ENCODE assay signal across 1 cellular context in the genomic region with DNA sequence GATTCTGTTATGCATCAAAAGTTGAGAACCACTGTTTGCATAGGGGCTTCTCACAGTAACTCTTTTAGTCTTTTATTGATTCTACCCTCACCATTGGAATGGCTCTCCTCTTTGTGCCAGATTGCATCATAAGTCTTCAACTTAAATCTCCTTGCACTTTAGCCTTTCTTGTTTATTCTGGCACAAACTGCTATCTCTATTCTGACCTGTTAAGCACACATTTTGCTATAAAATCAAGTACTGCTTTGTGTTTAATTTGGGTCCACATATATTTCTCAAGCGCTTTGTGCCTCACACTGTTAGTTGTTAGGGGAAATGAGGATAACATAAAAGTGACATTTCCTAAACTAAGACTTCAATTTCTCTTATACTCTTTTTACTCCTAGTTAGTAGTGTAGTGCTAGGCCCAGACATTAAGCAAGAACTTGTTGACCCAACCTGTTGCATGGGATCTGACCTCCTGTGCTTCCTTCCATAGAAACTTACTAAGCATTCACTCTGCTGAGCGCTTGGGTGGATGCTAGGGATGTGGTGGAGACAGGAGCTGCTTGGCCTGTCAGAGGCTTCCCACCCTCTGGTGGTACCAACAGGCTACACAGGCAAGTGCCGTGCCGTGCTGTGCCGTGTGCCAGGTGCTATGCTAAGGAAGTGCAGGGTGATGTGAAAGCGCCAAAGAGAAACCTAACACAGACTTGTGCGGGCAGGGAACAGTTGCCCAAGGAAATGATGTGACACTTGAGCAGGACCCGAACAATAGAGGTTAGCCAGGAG.
A peak's percentile ranks its signal among the peaks of the same experiment; 100 is the strongest.
TF ChIP-seq lines count a peak whose summit lies in the region.

No MANE protein-coding gene starts in this region.

TF ChIP-seq in HepG2, 621 proteins besides CTCF, POLR2A, EP300 and RAD21 (continued from another document and continues in another):
- TF ChIP-seq, protein P1, sequence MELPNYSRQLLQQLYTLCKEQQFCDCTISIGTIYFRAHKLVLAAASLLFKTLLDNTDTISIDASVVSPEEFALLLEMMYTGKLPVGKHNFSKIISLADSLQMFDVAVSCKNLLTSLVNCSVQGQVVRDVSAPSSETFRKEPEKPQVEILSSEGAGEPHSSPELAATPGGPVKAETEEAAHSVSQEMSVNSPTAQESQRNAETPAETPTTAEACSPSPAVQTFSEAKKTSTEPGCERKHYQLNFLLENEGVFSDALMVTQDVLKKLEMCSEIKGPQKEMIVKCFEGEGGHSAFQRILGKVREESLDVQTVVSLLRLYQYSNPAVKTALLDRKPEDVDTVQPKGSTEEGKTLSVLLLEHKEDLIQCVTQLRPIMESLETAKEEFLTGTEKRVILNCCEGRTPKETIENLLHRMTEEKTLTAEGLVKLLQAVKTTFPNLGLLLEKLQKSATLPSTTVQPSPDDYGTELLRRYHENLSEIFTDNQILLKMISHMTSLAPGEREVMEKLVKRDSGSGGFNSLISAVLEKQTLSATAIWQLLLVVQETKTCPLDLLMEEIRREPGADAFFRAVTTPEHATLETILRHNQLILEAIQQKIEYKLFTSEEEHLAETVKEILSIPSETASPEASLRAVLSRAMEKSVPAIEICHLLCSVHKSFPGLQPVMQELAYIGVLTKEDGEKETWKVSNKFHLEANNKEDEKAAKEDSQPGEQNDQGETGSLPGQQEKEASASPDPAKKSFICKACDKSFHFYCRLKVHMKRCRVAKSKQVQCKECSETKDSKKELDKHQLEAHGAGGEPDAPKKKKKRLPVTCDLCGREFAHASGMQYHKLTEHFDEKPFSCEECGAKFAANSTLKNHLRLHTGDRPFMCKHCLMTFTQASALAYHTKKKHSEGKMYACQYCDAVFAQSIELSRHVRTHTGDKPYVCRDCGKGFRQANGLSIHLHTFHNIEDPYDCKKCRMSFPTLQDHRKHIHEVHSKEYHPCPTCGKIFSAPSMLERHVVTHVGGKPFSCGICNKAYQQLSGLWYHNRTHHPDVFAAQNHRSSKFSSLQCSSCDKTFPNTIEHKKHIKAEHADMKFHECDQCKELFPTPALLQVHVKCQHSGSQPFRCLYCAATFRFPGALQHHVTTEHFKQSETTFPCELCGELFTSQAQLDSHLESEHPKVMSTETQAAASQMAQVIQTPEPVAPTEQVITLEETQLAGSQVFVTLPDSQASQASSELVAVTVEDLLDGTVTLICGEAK (IDR thresholded peaks at IDR 0.05), result no peak
- TF ChIP-seq, protein P1 (CRISPR knock-in tag; IDR thresholded peaks at IDR 0.05), result no peak; the same call in 1 of the 2 replicates
- TF ChIP-seq ZNF557 (CRISPR knock-in tag; IDR thresholded peaks at IDR 0.05) (0 out of 2 replicates have a peak, but pooled peaks have one; percentile 35), ZNF761 (CRISPR knock-in tag; conservative IDR thresholded peaks at IDR 0.05) (no peak), ONECUT2 (CRISPR knock-in tag; IDR thresholded peaks at IDR 0.05) (peak; percentile 96), ARHGAP35 (CRISPR knock-in tag; IDR thresholded peaks at IDR 0.05; ENCODE audit: borderline replicate concordance) (no peak), ZNF569 (CRISPR knock-in tag; IDR thresholded peaks at IDR 0.05; ENCODE audit: borderline replicate concordance) (no peak), ZNF17 (CRISPR knock-in tag; IDR thresholded peaks at IDR 0.05) (no peak), JUNB (CRISPR knock-in tag; IDR thresholded peaks at IDR 0.05; ENCODE audit: borderline replicate concordance) (peak; percentile 68; the same call in 1 of the 2 replicates), GZF1 (CRISPR knock-in tag; IDR thresholded peaks at IDR 0.05) (no peak), GATAD1 (CRISPR knock-in tag; IDR thresholded peaks at IDR 0.05) (peak; percentile 35; the same call in 1 of the 2 replicates), ZNF256 (CRISPR knock-in tag; conservative IDR thresholded peaks at IDR 0.05) (no peak), STAT5B (CRISPR knock-in tag; IDR thresholded peaks at IDR 0.05) (no peak), ZNF674 (CRISPR knock-in tag; IDR thresholded peaks at IDR 0.05; ENCODE audit: low read depth) (no peak), FIP1L1 (IDR thresholded peaks at IDR 0.05; ENCODE audit: borderline replicate concordance, insufficient read depth, low read depth, low read length) (no peak), FOXP1 (IDR thresholded peaks at IDR 0.05) (peak; percentile 44; the same call in 1 of the 2 replicates), FOXP1 (CRISPR knock-in tag; IDR thresholded peaks at IDR 0.05) (peak; percentile 75), YEATS4 (CRISPR knock-in tag; IDR thresholded peaks at IDR 0.05; ENCODE audit: borderline replicate concordance) (no peak; the same call in 1 of the 2 replicates), FOSL2 (CRISPR knock-in tag; IDR thresholded peaks at IDR 0.05) (no peak; the same call in 1 of the 2 replicates), ZNF549 (CRISPR knock-in tag; IDR thresholded peaks at IDR 0.05) (no peak), AHR (CRISPR knock-in tag; IDR thresholded peaks at IDR 0.05) (peak; percentile 57; the same call in 1 of the 2 replicates), ZNF773 (CRISPR knock-in tag; IDR thresholded peaks at IDR 0.05; ENCODE audit: borderline replicate concordance) (no peak), ZNF7 (CRISPR knock-in tag; IDR thresholded peaks at IDR 0.05) (no peak)
- TF ChIP-seq, protein P2, sequence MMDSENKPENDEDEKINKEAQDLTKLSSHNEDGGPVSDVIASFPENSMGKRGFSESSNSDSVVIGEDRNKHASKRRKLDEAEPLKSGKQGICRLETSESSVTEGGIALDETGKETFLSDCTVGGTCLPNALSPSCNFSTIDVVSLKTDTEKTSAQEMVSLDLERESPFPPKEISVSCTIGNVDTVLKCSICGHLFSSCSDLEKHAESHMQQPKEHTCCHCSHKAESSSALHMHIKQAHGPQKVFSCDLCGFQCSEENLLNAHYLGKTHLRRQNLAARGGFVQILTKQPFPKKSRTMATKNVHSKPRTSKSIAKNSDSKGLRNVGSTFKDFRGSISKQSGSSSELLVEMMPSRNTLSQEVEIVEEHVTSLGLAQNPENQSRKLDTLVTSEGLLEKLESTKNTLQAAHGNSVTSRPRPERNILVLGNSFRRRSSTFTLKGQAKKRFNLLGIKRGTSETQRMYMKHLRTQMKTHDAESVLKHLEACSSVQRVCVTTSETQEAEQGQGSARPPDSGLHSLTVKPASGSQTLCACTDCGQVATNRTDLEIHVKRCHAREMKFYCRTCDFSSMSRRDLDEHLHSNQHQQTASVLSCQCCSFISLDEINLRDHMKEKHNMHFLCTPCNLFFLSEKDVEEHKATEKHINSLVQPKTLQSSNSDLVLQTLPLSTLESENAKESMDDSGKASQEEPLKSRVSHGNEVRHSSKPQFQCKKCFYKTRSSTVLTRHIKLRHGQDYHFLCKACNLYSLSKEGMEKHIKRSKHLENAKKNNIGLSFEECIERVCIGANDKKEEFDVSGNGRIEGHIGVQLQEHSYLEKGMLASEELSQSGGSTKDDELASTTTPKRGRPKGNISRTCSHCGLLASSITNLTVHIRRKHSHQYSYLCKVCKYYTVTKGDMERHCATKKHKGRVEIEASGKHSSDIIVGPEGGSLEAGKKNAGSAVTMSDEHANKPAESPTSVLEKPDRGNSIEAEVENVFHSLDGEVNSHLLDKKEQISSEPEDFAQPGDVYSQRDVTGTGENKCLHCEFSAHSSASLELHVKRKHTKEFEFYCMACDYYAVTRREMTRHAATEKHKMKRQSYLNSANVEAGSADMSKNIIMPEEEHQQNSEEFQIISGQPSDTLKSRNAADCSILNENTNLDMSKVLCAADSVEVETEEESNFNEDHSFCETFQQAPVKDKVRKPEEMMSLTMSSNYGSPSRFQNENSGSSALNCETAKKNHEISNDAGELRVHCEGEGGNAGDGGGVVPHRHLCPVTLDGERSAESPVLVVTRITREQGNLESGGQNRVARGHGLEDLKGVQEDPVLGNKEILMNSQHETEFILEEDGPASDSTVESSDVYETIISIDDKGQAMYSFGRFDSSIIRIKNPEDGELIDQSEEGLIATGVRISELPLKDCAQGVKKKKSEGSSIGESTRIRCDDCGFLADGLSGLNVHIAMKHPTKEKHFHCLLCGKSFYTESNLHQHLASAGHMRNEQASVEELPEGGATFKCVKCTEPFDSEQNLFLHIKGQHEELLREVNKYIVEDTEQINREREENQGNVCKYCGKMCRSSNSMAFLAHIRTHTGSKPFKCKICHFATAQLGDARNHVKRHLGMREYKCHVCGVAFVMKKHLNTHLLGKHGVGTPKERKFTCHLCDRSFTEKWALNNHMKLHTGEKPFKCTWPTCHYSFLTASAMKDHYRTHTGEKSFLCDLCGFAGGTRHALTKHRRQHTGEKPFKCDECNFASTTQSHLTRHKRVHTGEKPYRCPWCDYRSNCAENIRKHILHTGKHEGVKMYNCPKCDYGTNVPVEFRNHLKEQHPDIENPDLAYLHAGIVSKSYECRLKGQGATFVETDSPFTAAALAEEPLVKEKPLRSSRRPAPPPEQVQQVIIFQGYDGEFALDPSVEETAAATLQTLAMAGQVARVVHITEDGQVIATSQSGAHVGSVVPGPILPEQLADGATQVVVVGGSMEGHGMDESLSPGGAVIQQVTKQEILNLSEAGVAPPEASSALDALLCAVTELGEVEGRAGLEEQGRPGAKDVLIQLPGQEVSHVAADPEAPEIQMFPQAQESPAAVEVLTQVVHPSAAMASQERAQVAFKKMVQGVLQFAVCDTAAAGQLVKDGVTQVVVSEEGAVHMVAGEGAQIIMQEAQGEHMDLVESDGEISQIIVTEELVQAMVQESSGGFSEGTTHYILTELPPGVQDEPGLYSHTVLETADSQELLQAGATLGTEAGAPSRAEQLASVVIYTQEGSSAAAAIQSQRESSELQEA (CRISPR knock-in tag; IDR thresholded peaks at IDR 0.05; ENCODE audit: not compliant biosample characterization), result no peak
- TF ChIP-seq, protein P3, sequence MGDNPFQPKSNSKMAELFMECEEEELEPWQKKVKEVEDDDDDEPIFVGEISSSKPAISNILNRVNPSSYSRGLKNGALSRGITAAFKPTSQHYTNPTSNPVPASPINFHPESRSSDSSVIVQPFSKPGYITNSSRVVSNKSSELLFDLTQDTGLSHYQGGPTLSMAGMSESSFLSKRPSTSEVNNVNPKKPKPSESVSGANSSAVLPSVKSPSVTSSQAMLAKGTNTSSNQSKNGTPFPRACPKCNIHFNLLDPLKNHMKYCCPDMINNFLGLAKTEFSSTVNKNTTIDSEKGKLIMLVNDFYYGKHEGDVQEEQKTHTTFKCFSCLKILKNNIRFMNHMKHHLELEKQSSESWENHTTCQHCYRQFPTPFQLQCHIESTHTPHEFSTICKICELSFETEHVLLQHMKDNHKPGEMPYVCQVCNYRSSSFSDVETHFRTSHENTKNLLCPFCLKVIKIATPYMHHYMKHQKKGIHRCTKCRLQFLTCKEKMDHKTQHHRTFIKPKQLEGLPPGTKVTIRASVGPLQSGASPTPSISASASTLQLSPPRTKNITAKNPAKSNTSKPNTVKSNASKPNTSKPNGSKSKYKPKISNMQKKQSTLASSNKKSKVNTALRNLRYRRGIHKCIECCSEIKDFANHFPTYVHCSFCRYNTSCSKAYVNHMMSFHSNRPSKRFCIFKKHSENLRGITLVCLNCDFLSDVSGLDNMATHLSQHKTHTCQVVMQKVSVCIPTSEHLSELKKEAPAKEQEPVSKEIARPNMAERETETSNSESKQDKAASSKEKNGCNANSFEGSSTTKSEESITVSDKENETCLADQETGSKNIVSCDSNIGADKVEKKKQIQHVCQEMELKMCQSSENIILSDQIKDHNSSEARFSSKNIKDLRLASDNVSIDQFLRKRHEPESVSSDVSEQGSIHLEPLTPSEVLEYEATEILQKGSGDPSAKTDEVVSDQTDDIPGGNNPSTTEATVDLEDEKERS (CRISPR knock-in tag; IDR thresholded peaks at IDR 0.05), result peak; percentile 74
- TF ChIP-seq, protein P4, sequence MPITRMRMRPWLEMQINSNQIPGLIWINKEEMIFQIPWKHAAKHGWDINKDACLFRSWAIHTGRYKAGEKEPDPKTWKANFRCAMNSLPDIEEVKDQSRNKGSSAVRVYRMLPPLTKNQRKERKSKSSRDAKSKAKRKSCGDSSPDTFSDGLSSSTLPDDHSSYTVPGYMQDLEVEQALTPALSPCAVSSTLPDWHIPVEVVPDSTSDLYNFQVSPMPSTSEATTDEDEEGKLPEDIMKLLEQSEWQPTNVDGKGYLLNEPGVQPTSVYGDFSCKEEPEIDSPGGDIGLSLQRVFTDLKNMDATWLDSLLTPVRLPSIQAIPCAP (CRISPR knock-in tag; IDR thresholded peaks at IDR 0.05; ENCODE audit: low read depth), result no peak
- TF ChIP-seq, protein P5, sequence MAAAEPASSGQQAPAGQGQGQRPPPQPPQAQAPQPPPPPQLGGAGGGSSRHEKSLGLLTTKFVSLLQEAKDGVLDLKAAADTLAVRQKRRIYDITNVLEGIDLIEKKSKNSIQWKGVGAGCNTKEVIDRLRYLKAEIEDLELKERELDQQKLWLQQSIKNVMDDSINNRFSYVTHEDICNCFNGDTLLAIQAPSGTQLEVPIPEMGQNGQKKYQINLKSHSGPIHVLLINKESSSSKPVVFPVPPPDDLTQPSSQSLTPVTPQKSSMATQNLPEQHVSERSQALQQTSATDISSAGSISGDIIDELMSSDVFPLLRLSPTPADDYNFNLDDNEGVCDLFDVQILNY (CRISPR knock-in tag; conservative IDR thresholded peaks at IDR 0.05), result no peak
- TF ChIP-seq, protein P6, sequence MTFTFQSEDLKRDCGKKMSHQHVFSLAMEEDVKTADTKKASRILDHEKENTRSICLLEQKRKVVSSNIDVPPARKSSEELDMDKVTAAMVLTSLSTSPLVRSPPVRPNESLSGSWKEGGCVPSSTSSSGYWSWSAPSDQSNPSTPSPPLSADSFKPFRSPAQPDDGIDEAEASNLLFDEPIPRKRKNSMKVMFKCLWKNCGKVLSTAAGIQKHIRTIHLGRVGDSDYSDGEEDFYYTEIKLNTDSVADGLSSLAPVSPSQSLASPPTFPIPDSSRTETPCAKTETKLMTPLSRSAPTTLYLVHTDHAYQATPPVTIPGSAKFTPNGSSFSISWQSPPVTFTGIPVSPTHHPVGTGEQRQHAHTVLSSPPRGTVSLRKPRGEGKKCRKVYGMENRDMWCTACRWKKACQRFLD (CRISPR knock-in tag; IDR thresholded peaks at IDR 0.05; ENCODE audit: borderline replicate concordance), result no peak
